Comparison of ENCODE assay signal across 10 cellular contexts in the genomic region with DNA sequence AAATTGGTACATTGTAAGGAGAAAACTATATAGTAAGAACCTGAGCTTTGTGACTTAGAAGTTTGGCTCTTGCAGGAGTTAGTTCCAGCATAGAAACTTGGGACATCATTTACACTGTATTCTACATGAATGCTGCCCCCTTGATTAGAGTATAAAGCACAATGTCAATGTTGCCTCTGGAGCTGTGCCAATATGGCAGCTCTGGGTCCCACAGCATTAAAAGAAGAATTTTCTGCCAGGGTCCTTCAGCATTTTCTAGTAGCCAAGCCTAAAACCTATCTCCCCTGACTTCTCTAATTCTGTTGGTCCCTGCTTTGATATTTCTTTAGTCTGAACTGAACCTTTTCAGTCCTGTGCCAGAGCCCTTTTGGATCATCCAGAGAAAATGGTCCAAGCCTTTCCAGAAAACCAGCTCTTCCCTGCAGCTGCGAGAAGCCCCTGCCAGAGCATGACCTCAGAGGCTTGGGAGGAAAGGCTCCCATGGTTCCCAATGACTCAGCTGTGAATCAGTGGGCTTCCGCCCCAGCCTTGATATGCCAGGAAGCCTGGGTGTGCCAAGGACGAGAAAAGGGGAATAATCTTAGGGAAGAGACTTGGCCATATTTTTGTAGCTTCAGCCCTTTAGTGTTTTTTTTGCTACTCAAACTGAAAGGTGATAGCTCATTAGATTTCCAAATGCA. TPM values are rescaled to one million over a fixed set of nuclear protein-coding genes. Genes with fewer than 3 reads are reported as not detected.
A peak's percentile ranks its signal among the peaks of the same experiment; 100 is the strongest.
DNase-seq lines count a peak whose midpoint lies in the region; ATAC-seq and TF ChIP-seq lines count a peak whose summit lies in the region.
"Had no signal": no experiment of that assay in that cellular context is flagged by ENCODE, and none has a peak within 500 bp of the region (broad histone marks: within the 10 kb centered on the region; RNA-seq: fewer than 3 reads in every experiment).

No MANE protein-coding gene starts in this region.

- H2AFZ ChIP-seq in Karpas-422 (ENCODE audit: low read length): no peak overlapping the region

- no peak overlapping the region for H3K4me2 ChIP-seq in Karpas-422 (ENCODE audit: low read depth, low read length, poor library complexity, severe bottlenecking)

- no peaks in the 10 kb centered on the region for H3K9me3 Mint-ChIP-seq in osteocyte (ENCODE audit: unreplicated experiment)

- no peaks in the 10 kb centered on the region for H3K27me3 ChIP-seq in Karpas-422 (ENCODE audit: low read length)

- H3K27ac ChIP-seq in Karpas-422 (ENCODE audit: low read length): no peak overlapping the region

- H3K9me3 ChIP-seq in Karpas-422 (ENCODE audit: low read length): no peaks in the 10 kb centered on the region

- no peak for ATAC-seq in HG02885 (IDR thresholded peaks at IDR 0.05; ENCODE audit: poor library complexity, unreplicated experiment)

- H3K4me1 Mint-ChIP-seq in osteocyte (ENCODE audit: unreplicated experiment): peaks cover 25% of the 10 kb centered on the region

- no peaks in the 10 kb centered on the region for H3K4me1 ChIP-seq in Karpas-422 (ENCODE audit: low read length)

- no peak overlapping the region for H3K4me3 Mint-ChIP-seq in osteocyte (ENCODE audit: unreplicated experiment)

- TF ChIP-seq CTCF in fibroblast of villous mesenchyme (IDR thresholded peaks at IDR 0.05; ENCODE audit: insufficient read depth, low read depth, low read length) (no peak), osteocyte (IDR thresholded peaks at IDR 0.05) (no peak)

- H3K36me3 ChIP-seq in Karpas-422 (ENCODE audit: insufficient read depth, low read length): no peaks in the 10 kb centered on the region

- H3K9ac ChIP-seq in Karpas-422 (ENCODE audit: low read length): no peak overlapping the region

- H3K4me3 ChIP-seq in fibroblast of villous mesenchyme (ENCODE audit: low read depth, low read length) (no peak overlapping the region), Karpas-422 (ENCODE audit: low read length) (no peak overlapping the region)

- no peaks in the 10 kb centered on the region for H3K79me2 ChIP-seq in Karpas-422 (ENCODE audit: low read length)

- H3K36me3 Mint-ChIP-seq in osteocyte (ENCODE audit: unreplicated experiment): no peaks in the 10 kb centered on the region

- H3K27ac Mint-ChIP-seq in osteocyte (ENCODE audit: unreplicated experiment): peak overlapping the region; percentile 84

- DNase-seq in AG20443 (ENCODE audit: low spot score) (peak; percentile 96), RKO (ENCODE audit: low spot score) (peak; percentile 95), fibroblast of villous mesenchyme (ENCODE audit: low read depth) (peak; percentile 84), osteocyte (ENCODE audit: extremely low spot score, unreplicated experiment) (no peak), NCI-H187 (lab: John Stamatoyannopoulos, UW) (no peak), cerebellar cortex (ENCODE audit: low spot score) (no peak), Karpas-422 (no peak)
- DNase-seq: stimulated activated CD4-positive, alpha-beta T cell treated with anti-CD3 and anti-CD28 coated beads, Interleukin-2, amount 100 ng/mL, for 48 hours had no signal

- H3K9me2 ChIP-seq in Karpas-422 (replicated peaks; ENCODE audit: insufficient read depth, low read length): no peaks in the 10 kb centered on the region

- H3K27me3 Mint-ChIP-seq in osteocyte (ENCODE audit: unreplicated experiment): no peaks in the 10 kb centered on the region

- H4K20me1 ChIP-seq in Karpas-422 (ENCODE audit: insufficient read depth, low read depth, low read length): no peaks in the 10 kb centered on the region

RNA-seq across cellular contexts. Expression of gene PLEKHG7, which starts 43.2 kb away (rescaled TPM):
- not detected in 2 replicates for total RNA-seq in fibroblast of villous mesenchyme
- not detected in 2 replicates for total RNA-seq in osteocyte
- not detected in 2 replicates for total RNA-seq in Karpas-422 (2014; rRNA removed; shearing (Covaris generic); ENCODE audit: low replicate concordance)
- total RNA-seq: G401 had no signal

Comparison
In these comparisons a context has a peak if more than half of its experiments do, and no peak if none do; other contexts are left out.
1. DNase-seq: peak in AG20443 (single experiment), RKO (single experiment) and fibroblast of villous mesenchyme (single experiment); none in osteocyte (single experiment), NCI-H187 (0 of 2), cerebellar cortex (single experiment) and Karpas-422 (single experiment).